ENCODE assay signal across 24 cellular contexts in genomic region chr19:17565611-17566010, GRCh38. TPM values are rescaled to one million over a fixed set of nuclear protein-coding genes. Genes with fewer than 3 reads are reported as not detected.
A peak's percentile ranks its signal among the peaks of the same experiment; 100 is the strongest.
DNase-seq lines count a peak whose midpoint lies in the region; ATAC-seq and TF ChIP-seq lines count a peak whose summit lies in the region.
"Had no signal": no experiment of that assay in that cellular context is flagged by ENCODE, and none has a peak within 500 bp of the region (broad histone marks: within the 10 kb centered on the region; RNA-seq: fewer than 3 reads in every experiment).

No MANE protein-coding gene starts in this region.

- WGBS in mesenchymal stem cell, result 89% methylated on average over 3 of the region's 3 CpGs

- ATAC-seq in Panc1 (peak; percentile 48; the same call in 1 of the 2 replicates), HG03378 (IDR thresholded peaks at IDR 0.05; ENCODE audit: unreplicated experiment) (no peak)
- ATAC-seq: activated CD8-positive, alpha-beta T cell treated with anti-CD3 and anti-CD28 coated beads for 36 hours; GM23338; stimulated activated naive B cell treated with anti-CD40 and anti-IgM and Interleukin-4, amounts not matched to agents 10 μg/mL and 1 μg/mL and 100 μg/mL, for 72 hours; T-helper 17 cell had no signal

- H3K14ac ChIP-seq in mesenchymal stem cell (ENCODE audit: low read length in 2 of 2), result no peak overlapping the region

- H3K9me3 ChIP-seq in Panc1 (ENCODE audit: control insufficient read depth, insufficient read depth, low read depth, low read length), result no peaks in the 10 kb centered on the region
- no peaks in the 10 kb centered on the region for H3K9me3 ChIP-seq in mesenchymal stem cell (ENCODE audit: control insufficient read depth, low read length)
- H3K9me3 ChIP-seq: BLaER1 treated with 17β-estradiol and CSF1 and Interleukin-3, amounts not matched to agents 10 nM and 100 nM; sigmoid colon had no signal

- no peak overlapping the region for H2AK5ac ChIP-seq in mesenchymal stem cell (ENCODE audit: low read length, severe bottlenecking)

- no peak overlapping the region for H3K18ac ChIP-seq in mesenchymal stem cell (ENCODE audit: low read depth in 1 of 2, low read length in 2 of 2)

- in situ Hi-C loops in Panc1 (cut with HindIII; ENCODE audit: low pct_unique_long_range_greater_than_20kb, low sequenced_read_pairs), result no loop called here

- DNase-seq in CD1c-positive myeloid dendritic cell (ENCODE audit: extremely low spot score) (peak; percentile 24), Panc1 (ENCODE audit: low read depth, low spot score) (peak; percentile 41), fibroblast of villous mesenchyme (ENCODE audit: low read depth) (peak; percentile 54), mesenchymal stem cell (peak; percentile 17), H4 (ENCODE audit: low spot score) (no peak), RPMI8226 (no peak)
- no peak for DNase-seq in central memory CD4-positive, alpha-beta T cell
- DNase-seq: activated CD8-positive, alpha-beta T cell treated with anti-CD3 and anti-CD28 coated beads for 36 hours; activated effector memory CD4-positive, alpha-beta T cell treated with anti-CD3 and anti-CD28 coated beads, Interleukin-2, amount 50 U/mL, for 16 hours; activated naive CD8-positive, alpha-beta T cell treated with anti-CD3 and anti-CD28 coated beads, Interleukin-2, amount 10 ng/mL, durations not matched to agents 7 days and 5 days; head of caudate nucleus; mammary epithelial cell; NCI-H1048; NCI-H1694 treated with DMSO at 0.1 percent for 48 hours; NCI-H2171 treated with DMSO at 0.1 percent for 48 hours; NCI-H526; sigmoid colon; stimulated activated CD4-positive, alpha-beta T cell treated with anti-CD3 and anti-CD28 coated beads, Interleukin-15, amount 100 ng/mL, for 24 hours; stimulated activated naive B cell treated with anti-CD40 and anti-IgM and Interleukin-4, amounts not matched to agents 10 μg/mL and 1 μg/mL and 100 μg/mL, for 72 hours; T-helper 17 cell had no signal

- no peak overlapping the region for H3K4me2 ChIP-seq in mesenchymal stem cell (ENCODE audit: low read length, poor library complexity, severe bottlenecking)
- H3K4me2 ChIP-seq: BLaER1 treated with 17β-estradiol and CSF1 and Interleukin-3, amounts not matched to agents 10 nM and 100 nM; GM23338 had no signal

- TF ChIP-seq CTCF in Panc1 (IDR thresholded peaks at IDR 0.05) (no peak), fibroblast of villous mesenchyme (IDR thresholded peaks at IDR 0.05; ENCODE audit: insufficient read depth, low read depth, low read length) (no peak)

- H3K36me3 ChIP-seq in Panc1 (ENCODE audit: control insufficient read depth, insufficient read depth, low read length) (no peaks in the 10 kb centered on the region), mesenchymal stem cell (ENCODE audit: control insufficient read depth in 1 of 2, insufficient read depth in 2 of 2, low read depth in 1 of 2, low read length in 2 of 2) (peaks cover 61 to 77% of the 10 kb centered on the region in 2 experiments)

- H3K9ac ChIP-seq in mesenchymal stem cell (ENCODE audit: low read length), result peak overlapping the region; percentile 27
- H3K9ac ChIP-seq: parathyroid adenoma had no signal

- peaks cover 23% of the 10 kb centered on the region for H3K79me1 ChIP-seq in mesenchymal stem cell (replicated peaks; ENCODE audit: low read length, poor library complexity, severe bottlenecking)

- H3K27ac ChIP-seq in Panc1 (ENCODE audit: low read length) (no peak overlapping the region), mesenchymal stem cell (ENCODE audit: low read length, poor library complexity, severe bottlenecking) (no peak overlapping the region)
- H3K27ac ChIP-seq: BLaER1 treated with 17β-estradiol and CSF1 and Interleukin-3, amounts not matched to agents 10 nM and 100 nM; parathyroid adenoma; sigmoid colon had no signal

- intact Hi-C loops in Panc1 (cut with micrococcal nuclease; ENCODE audit: unreplicated experiment), result no loop called here

- no peak overlapping the region for H2BK120ac ChIP-seq in mesenchymal stem cell (ENCODE audit: low read depth, low read length)

- H3K4ac ChIP-seq in mesenchymal stem cell (ENCODE audit: low read depth in 1 of 2, low read length in 2 of 2), result no peak overlapping the region

- H4K8ac ChIP-seq in mesenchymal stem cell (ENCODE audit: low read length), result no peak overlapping the region

- H3K27me3 ChIP-seq in Panc1 (ENCODE audit: control insufficient read depth, insufficient read depth, low read length) (no peaks in the 10 kb centered on the region), mesenchymal stem cell (ENCODE audit: control insufficient read depth in 1 of 2, insufficient read depth in 1 of 2, low read length in 2 of 2) (no peaks in the 10 kb centered on the region)
- H3K27me3 ChIP-seq: BLaER1 treated with 17β-estradiol and CSF1 and Interleukin-3, amounts not matched to agents 10 nM and 100 nM; sigmoid colon had no signal

- POLR2A ChIA-PET in Panc1 (lab: Charles Lee), result interaction anchor here (0.7 kb wide), 1 partner anchor 11 kb away, joined by 4 read pairs; no protein-coding TSS in a partner anchor

- H3K4me3 ChIP-seq in Panc1 (ENCODE audit: low read depth in 2 of 2, low read length in 2 of 2) (no peak overlapping the region), fibroblast of villous mesenchyme (ENCODE audit: low read depth, low read length) (no peak overlapping the region), mesenchymal stem cell (ENCODE audit: insufficient read depth in 1 of 2, low read depth in 1 of 2, low read length in 2 of 2) (no peak overlapping the region)
- H3K4me3 ChIP-seq: BLaER1 treated with 17β-estradiol and CSF1 and Interleukin-3, amounts not matched to agents 10 nM and 100 nM; GM23338; sigmoid colon had no signal

- no peak overlapping the region for H3K23ac ChIP-seq in mesenchymal stem cell (ENCODE audit: low read length in 2 of 2)

- no peak overlapping the region for H2BK12ac ChIP-seq in mesenchymal stem cell (ENCODE audit: low read length in 2 of 2)

- CTCF ChIA-PET in Panc1 (lab: Charles Lee), result no interaction called here

- no peak overlapping the region for H2AFZ ChIP-seq in mesenchymal stem cell (ENCODE audit: low read depth, low read length)
- H2AFZ ChIP-seq: GM23338, parathyroid adenoma had no signal

- BruUV-seq in Panc1 (replicated peaks; lab: Mats Ljungman, UMichigan), result no TSS peak

- no peak overlapping the region for H4K91ac ChIP-seq in mesenchymal stem cell (ENCODE audit: low read length)

- H2BK5ac ChIP-seq in mesenchymal stem cell (ENCODE audit: low read depth, low read length, poor library complexity, severe bottlenecking), result no peak overlapping the region

- no peak overlapping the region for H2BK15ac ChIP-seq in mesenchymal stem cell (ENCODE audit: low read depth, poor library complexity, severe bottlenecking)

- H3K4me1 ChIP-seq in Panc1 (ENCODE audit: control insufficient read depth, insufficient read depth, low read length) (no peaks in the 10 kb centered on the region), mesenchymal stem cell (ENCODE audit: control insufficient read depth, insufficient read depth, low read depth, low read length) (no peaks in the 10 kb centered on the region)
- H3K4me1 ChIP-seq: parathyroid adenoma, sigmoid colon had no signal

RNA-seq across cellular contexts. Expression of gene COLGALT1, which starts 10.2 kb away (rescaled TPM):
- total RNA-seq in Panc1 (2021; ENCODE audit: unreplicated experiment) (97.2 TPM), fibroblast of villous mesenchyme (103 and 119 TPM in 2 replicates)
- 90.7 TPM for polyA plus RNA-seq in Panc1 (2012; ENCODE audit: insufficient read length)
- 163 TPM for polyA plus RNA-seq in mesenchymal stem cell (2013, experiment 1 of 2)
- polyA plus RNA-seq in mesenchymal stem cell (2013, experiment 2 of 2), result 171 TPM
- total RNA-seq in H4 (2014; rRNA removed; shearing (Covaris generic)), result 89.9 and 95.2 TPM in 2 replicates

RNA-seq across cellular contexts. Expression of gene PGLS, which starts 54.2 kb away (rescaled TPM):
- 58.2 TPM for total RNA-seq in Panc1 (2021; ENCODE audit: unreplicated experiment)
- 57.8 TPM for polyA plus RNA-seq in Panc1 (2012; ENCODE audit: insufficient read length)
- 41.5 and 75.4 TPM in 2 replicates for total RNA-seq in fibroblast of villous mesenchyme
- 128 TPM for polyA plus RNA-seq in mesenchymal stem cell (2013, experiment 1 of 2)
- polyA plus RNA-seq in mesenchymal stem cell (2013, experiment 2 of 2), result 128 TPM
- 80.9 and 96.4 TPM in 2 replicates for total RNA-seq in H4 (2014; rRNA removed; shearing (Covaris generic))

Comparison
In these comparisons a context has a peak if more than half of its experiments do, and no peak if none do; other contexts are left out.
1. DNase-seq: peak in CD1c-positive myeloid dendritic cell (single experiment), Panc1 (single experiment), fibroblast of villous mesenchyme (single experiment) and mesenchymal stem cell (single experiment); none in central memory CD4-positive, alpha-beta T cell (single experiment), H4 (single experiment) and RPMI8226 (single experiment).